In the genomic region with DNA sequence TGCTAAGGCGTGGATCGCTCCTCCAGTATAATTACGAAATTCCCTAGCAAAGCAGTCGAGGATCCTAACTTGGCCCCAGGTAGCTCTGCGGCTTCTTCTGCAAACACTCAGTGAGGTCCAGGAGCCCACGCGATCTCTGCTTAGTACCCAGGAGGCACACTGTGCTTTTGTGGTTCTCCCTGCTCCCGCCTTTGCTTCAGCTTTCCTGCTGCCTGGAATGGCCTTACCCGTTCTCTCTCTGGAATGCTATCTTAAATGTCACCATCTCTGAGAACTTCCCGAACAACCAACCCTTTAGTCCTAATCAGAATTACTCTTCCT, we compare ENCODE assay signal across 8 cellular contexts. TPM values are rescaled to one million over a fixed set of nuclear protein-coding genes. Genes with fewer than 3 reads are reported as not detected.
DNase-seq lines count a peak whose midpoint lies in the region; ATAC-seq and TF ChIP-seq lines count a peak whose summit lies in the region.

No MANE protein-coding gene starts in this region.

- H3K27ac Mint-ChIP-seq in CD8-positive, alpha-beta memory T cell, result peak overlapping the region; percentile 87 to 100 (median 98)
- peak overlapping the region; percentile 99 for H3K27ac Mint-ChIP-seq in chondrocyte (ENCODE audit: unreplicated experiment)

- no peak for DNase-seq in CD8-positive, alpha-beta memory T cell
- DNase-seq in NCI-H510A (lab: John Stamatoyannopoulos, UW) (peak; percentile 16), chondrocyte (ENCODE audit: low spot score) (no peak), lower lobe of right lung (peak; percentile 58), testis (peak; percentile 43)
- DNase-seq in activated CD4-positive, CD25-positive, alpha-beta regulatory T cell (lab: John Stamatoyannopoulos, UW), result no peak

- no peaks in the 10 kb centered on the region for H3K9me3 Mint-ChIP-seq in CD8-positive, alpha-beta memory T cell
- no peaks in the 10 kb centered on the region for H3K9me3 Mint-ChIP-seq in chondrocyte (ENCODE audit: low read depth)

- POLR2A ChIA-PET in CD8-positive, alpha-beta memory T cell (lab: Charles Lee), result interaction anchor here (1.1 kb wide), 1 partner anchor 12 kb away, joined by 4 read pairs; no protein-coding TSS in a partner anchor

- peaks cover 0 to 32% (median 2%) of the 10 kb centered on the region in 3 donors for H3K36me3 Mint-ChIP-seq in CD8-positive, alpha-beta memory T cell
- H3K36me3 Mint-ChIP-seq in chondrocyte (ENCODE audit: low read depth), result no peaks in the 10 kb centered on the region

- H3K9me3 ChIP-seq in CD8-positive, alpha-beta memory T cell (ENCODE audit: low read length), result no peaks in the 10 kb centered on the region
- H3K9me3 ChIP-seq in lower lobe of right lung (no peaks in the 10 kb centered on the region), testis (no peaks in the 10 kb centered on the region)

- peak overlapping the region; percentile 85 for H3K27ac ChIP-seq in CD8-positive, alpha-beta memory T cell (ENCODE audit: low read depth, low read length)
- peak overlapping the region; percentile 96 for H3K27ac ChIP-seq in lower lobe of right lung
- peak overlapping the region; percentile 81 to 90 for H3K27ac ChIP-seq in testis

- no peaks in the 10 kb centered on the region for H3K27me3 ChIP-seq in CD8-positive, alpha-beta memory T cell (ENCODE audit: insufficient read depth, low read length, poor library complexity, severe bottlenecking)
- H3K27me3 ChIP-seq in lower lobe of right lung (ENCODE audit: low read depth) (no peaks in the 10 kb centered on the region), testis (no peaks in the 10 kb centered on the region)

- TF ChIP-seq POLR2A in testis (IDR thresholded peaks at IDR 0.05), result no peak

- H3K4me1 Mint-ChIP-seq in CD8-positive, alpha-beta memory T cell, result peaks cover 40 to 52% (median 47%) of the 10 kb centered on the region in 3 donors
- H3K4me1 Mint-ChIP-seq in chondrocyte (ENCODE audit: low read depth), result peaks cover 25% of the 10 kb centered on the region

- no peaks in the 10 kb centered on the region for H3K27me3 Mint-ChIP-seq in CD8-positive, alpha-beta memory T cell
- H3K27me3 Mint-ChIP-seq in chondrocyte (ENCODE audit: low read depth), result no peaks in the 10 kb centered on the region

- TF ChIP-seq CTCF in chondrocyte (IDR thresholded peaks at IDR 0.05) (no peak), lower lobe of right lung (IDR thresholded peaks at IDR 0.05) (no peak), testis (IDR thresholded peaks at IDR 0.05) (no peak)

- WGBS in testis, 2 donors, result 1 to 5% methylated on average over 10 of the region's 10 CpGs

- H3K4me3 ChIP-seq in CD8-positive, alpha-beta memory T cell (ENCODE audit: low read length), result peak overlapping the region; percentile 94
- H3K4me3 ChIP-seq in lower lobe of right lung, result peak overlapping the region; percentile 95
- H3K4me3 ChIP-seq in testis, result peak overlapping the region; percentile 94 to 97

- CTCF ChIA-PET in CD8-positive, alpha-beta memory T cell (lab: Charles Lee), result no interaction called here

- peaks cover 6% of the 10 kb centered on the region for H3K36me3 ChIP-seq in CD8-positive, alpha-beta memory T cell (ENCODE audit: insufficient read depth, low read length)
- H3K36me3 ChIP-seq in lower lobe of right lung (peaks cover 16% of the 10 kb centered on the region), testis (ENCODE audit: low read depth, missing control alignments) (no peaks in the 10 kb centered on the region)

- H3K4me3 Mint-ChIP-seq in CD8-positive, alpha-beta memory T cell, result peak overlapping the region; percentile 98 to 100 (median 100)
- peak overlapping the region; percentile 100 for H3K4me3 Mint-ChIP-seq in chondrocyte (ENCODE audit: unreplicated experiment)

- intact Hi-C loops in lower lobe of right lung (cut with DNase I) (no loop called here), testis (cut with DNase I; ENCODE audit: low total_unique reads) (no loop called here)

- ATAC-seq in GM21528 (IDR thresholded peaks at IDR 0.05; ENCODE audit: low FRiP score, unreplicated experiment) (peak; percentile 3), lower lobe of right lung (peak; percentile 32 to 56), HG02759 (IDR thresholded peaks at IDR 0.05; ENCODE audit: unreplicated experiment) (no peak)

- H3K4me1 ChIP-seq in CD8-positive, alpha-beta memory T cell (ENCODE audit: insufficient read depth, low read length), result peaks cover 29% of the 10 kb centered on the region
- H3K4me1 ChIP-seq in lower lobe of right lung, result peaks cover 33% of the 10 kb centered on the region
- peaks cover 8% of the 10 kb centered on the region for H3K4me1 ChIP-seq in testis

RNA-seq across cellular contexts. Expression of gene INVS, which starts 0.6 kb away (rescaled TPM):
- 10 to 100 TPM; 16.8 to 18.1 TPM for total RNA-seq in CD8-positive, alpha-beta memory T cell
- 9.4 TPM for polyA plus RNA-seq in CD8-positive, alpha-beta memory T cell
- total RNA-seq in chondrocyte (16.0 to 23.7 TPM (median 16.2 TPM) in 3 replicates), lower lobe of right lung (22.3 TPM), testis (10 to 100 TPM; 31.7 to 37.1 TPM)
- polyA plus RNA-seq in testis (ENCODE audit: insufficient read depth, low read depth, low replicate concordance), result 13.3 TPM

RNA-seq across cellular contexts. Expression of gene ERP44, which starts 0.9 kb away (rescaled TPM):
- 10 to 100 TPM; 16.0 to 16.8 TPM for total RNA-seq in CD8-positive, alpha-beta memory T cell
- polyA plus RNA-seq in CD8-positive, alpha-beta memory T cell, result 40.6 TPM
- total RNA-seq in chondrocyte (16.3 to 23.5 TPM (median 16.6 TPM) in 3 replicates), lower lobe of right lung (27.9 TPM), testis (10 to 100 TPM; 14.6 to 18.3 TPM)
- 17.8 TPM for polyA plus RNA-seq in testis (ENCODE audit: insufficient read depth, low read depth, low replicate concordance)

Comparison
In these comparisons a context has a peak if more than half of its experiments do, and no peak if none do; other contexts are left out.
1. DNase-seq: peak in NCI-H510A (single experiment), lower lobe of right lung (single experiment) and testis (single experiment); none in CD8-positive, alpha-beta memory T cell (0 of 5), chondrocyte (single experiment) and activated CD4-positive, CD25-positive, alpha-beta regulatory T cell (0 of 4).
2. Peak in every context shown above with its lines, with median percentiles within 50 percentile points of each other: H3K27ac ChIP-seq and H3K4me3 ChIP-seq.